ENCODE assay signal across 14 cellular contexts in the genomic region with DNA sequence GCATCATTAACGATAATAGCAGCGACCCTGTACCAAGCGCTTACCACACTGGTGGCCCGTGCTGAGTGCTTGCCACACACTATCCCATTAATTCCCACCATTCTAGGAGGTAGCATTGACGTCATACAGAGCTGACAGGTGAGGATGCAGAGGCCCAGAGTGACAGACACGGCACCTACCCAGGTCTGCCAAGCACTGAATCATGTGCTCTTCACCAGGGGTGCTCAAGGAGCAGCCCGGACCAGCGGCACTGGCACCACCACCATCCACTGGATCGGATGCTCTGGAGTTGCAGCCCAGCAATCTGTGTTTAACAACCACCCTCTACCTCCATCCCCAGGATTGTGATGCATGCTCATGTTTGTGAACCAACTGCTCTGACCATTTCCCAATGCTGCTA. TPM values are rescaled to one million over a fixed set of nuclear protein-coding genes. Genes with fewer than 3 reads are reported as not detected.
DNase-seq lines count a peak whose midpoint lies in the region; ATAC-seq and TF ChIP-seq lines count a peak whose summit lies in the region.
"Had no signal": no experiment of that assay in that cellular context is flagged by ENCODE, and none has a peak within 500 bp of the region (broad histone marks: within the 10 kb centered on the region; RNA-seq: fewer than 3 reads in every experiment).

No MANE protein-coding gene starts in this region.

- H3K4me1 Mint-ChIP-seq in brain: peaks cover 59% of the 10 kb centered on the region
- H3K4me1 Mint-ChIP-seq in stimulated activated naive B cell treated with anti-CD40 and anti-IgM and Interleukin-4, amounts not matched to agents 10 μg/mL and 1 μg/mL and 100 μg/mL, for 72 hours: peaks cover 55 to 76% of the 10 kb centered on the region in 2 donors
- peaks cover 34% of the 10 kb centered on the region for H3K4me1 Mint-ChIP-seq in Caco-2 (ENCODE audit: low read depth, unreplicated experiment)

- H3K9me3 Mint-ChIP-seq in activated naive CD4-positive, alpha-beta T cell treated with anti-CD3 and anti-CD28 coated beads, Interleukin-2, amount 50 U/mL, for 72 hours: no peaks in the 10 kb centered on the region
- H3K9me3 Mint-ChIP-seq in brain: peaks cover 0 to 5% (median 0%) of the 10 kb centered on the region in 5 experiments
- H3K9me3 Mint-ChIP-seq in stimulated activated naive B cell treated with anti-CD40 and anti-IgM and Interleukin-4, amounts not matched to agents 10 μg/mL and 1 μg/mL and 100 μg/mL, for 72 hours: peaks cover 2 to 5% of the 10 kb centered on the region in 2 donors
- H3K9me3 Mint-ChIP-seq in Caco-2 (ENCODE audit: unreplicated experiment): no peaks in the 10 kb centered on the region

- H3K36me3 Mint-ChIP-seq in activated naive CD4-positive, alpha-beta T cell treated with anti-CD3 and anti-CD28 coated beads, Interleukin-2, amount 50 U/mL, for 72 hours: peaks cover 51 to 59% of the 10 kb centered on the region in 2 donors
- H3K36me3 Mint-ChIP-seq in brain (peaks cover 38% of the 10 kb centered on the region), Caco-2 (ENCODE audit: insufficient read depth, unreplicated experiment) (peaks cover 20% of the 10 kb centered on the region)
- peaks cover 74 to 88% of the 10 kb centered on the region in 2 donors for H3K36me3 Mint-ChIP-seq in stimulated activated naive B cell treated with anti-CD40 and anti-IgM and Interleukin-4, amounts not matched to agents 10 μg/mL and 1 μg/mL and 100 μg/mL, for 72 hours

- no peaks in the 10 kb centered on the region for H3K27me3 ChIP-seq in OCI-LY1 (ENCODE audit: insufficient read depth, low read length)
- H3K27me3 ChIP-seq in Caco-2 (replicated peaks; ENCODE audit: control insufficient read depth, insufficient read depth, low read length): no peaks in the 10 kb centered on the region
- H3K27me3 ChIP-seq: dorsolateral prefrontal cortex had no signal

- intact Hi-C loops in Caco-2 (cut with micrococcal nuclease; ENCODE audit: unreplicated experiment): no loop called here

- no peaks in the 10 kb centered on the region for H3F3A ChIP-seq in OCI-LY1 (ENCODE audit: insufficient read depth, low read length)

- BruUV-seq in Caco-2 (replicated peaks; lab: Mats Ljungman, UMichigan): no TSS peak

- H3K27ac ChIP-seq in OCI-LY1 (ENCODE audit: low read depth, low read length, poor library complexity, severe bottlenecking): peak overlapping the region; percentile 83
- H3K27ac ChIP-seq: dorsolateral prefrontal cortex, KMS-11 had no signal

- peaks cover 7% of the 10 kb centered on the region for H3K27me3 Mint-ChIP-seq in brain
- no peaks in the 10 kb centered on the region for H3K27me3 Mint-ChIP-seq in stimulated activated naive B cell treated with anti-CD40 and anti-IgM and Interleukin-4, amounts not matched to agents 10 μg/mL and 1 μg/mL and 100 μg/mL, for 72 hours
- no peaks in the 10 kb centered on the region for H3K27me3 Mint-ChIP-seq in Caco-2 (ENCODE audit: insufficient read depth, unreplicated experiment)

- POLR2A ChIA-PET in Caco-2 (lab: Charles Lee): no interaction called here

- ATAC-seq in activated naive CD4-positive, alpha-beta T cell treated with anti-CD3 and anti-CD28 coated beads, Interleukin-2, amount 50 U/mL, for 72 hours: no peak
- ATAC-seq in stimulated activated naive B cell treated with anti-CD40 and anti-IgM and Interleukin-4, amounts not matched to agents 10 μg/mL and 1 μg/mL and 100 μg/mL, for 72 hours (replicated peaks): no peak
- no peak for ATAC-seq in GM21526 (IDR thresholded peaks at IDR 0.05; ENCODE audit: low FRiP score, unreplicated experiment)
- ATAC-seq: lower lobe of right lung had no signal

- H3K9me3 ChIP-seq in OCI-LY1 (ENCODE audit: low read length) (no peaks in the 10 kb centered on the region), Caco-2 (no peaks in the 10 kb centered on the region)
- H3K9me3 ChIP-seq: lower lobe of right lung had no signal

- CTCF ChIA-PET in Caco-2 (lab: Charles Lee): interaction anchor here (0.7 kb wide), 1 partner anchor 230 kb away, joined by 6 read pairs; no protein-coding TSS in a partner anchor

- H3K4me1 ChIP-seq in OCI-LY1 (ENCODE audit: insufficient read depth, low read length, severe bottlenecking) (peaks cover 59% of the 10 kb centered on the region), Caco-2 (peaks cover 12% of the 10 kb centered on the region)

- H3K4me2 ChIP-seq in OCI-LY1 (ENCODE audit: low read length): peak overlapping the region; percentile 100; the same call in 1 of the 2 replicates
- H3K4me2 ChIP-seq: KMS-11 had no signal

- peaks cover 75% of the 10 kb centered on the region for H3K79me2 ChIP-seq in OCI-LY1 (ENCODE audit: insufficient read depth, low read length)

- no peaks in the 10 kb centered on the region for H3K9me2 ChIP-seq in OCI-LY1 (ENCODE audit: low read depth, low read length)

- H3K36me3 ChIP-seq in OCI-LY1 (ENCODE audit: insufficient read depth, low read length) (peaks cover 61% of the 10 kb centered on the region), Caco-2 (ENCODE audit: control insufficient read depth, insufficient read depth, low read length) (no peaks in the 10 kb centered on the region)

- H3K9ac ChIP-seq in OCI-LY1 (ENCODE audit: low read length): no peak overlapping the region; the same call in 1 of the 2 replicates
- H3K9ac ChIP-seq: KMS-11 had no signal

- no peaks in the 10 kb centered on the region for H4K20me1 ChIP-seq in OCI-LY1 (ENCODE audit: insufficient read depth, low read length)

- H2AFZ ChIP-seq in OCI-LY1 (ENCODE audit: low read length): no peak overlapping the region

- H3K4me3 ChIP-seq in OCI-LY1 (ENCODE audit: low read depth, low read length, poor library complexity, severe bottlenecking): peak overlapping the region; percentile 86
- no peak overlapping the region for H3K4me3 ChIP-seq in Caco-2 (ENCODE audit: low read depth, low read length)
- H3K4me3 ChIP-seq: dorsolateral prefrontal cortex had no signal

- peak overlapping the region; percentile 89 to 93 for H3K27ac Mint-ChIP-seq in activated naive CD4-positive, alpha-beta T cell treated with anti-CD3 and anti-CD28 coated beads, Interleukin-2, amount 50 U/mL, for 72 hours
- peak overlapping the region in 1 of 5 experiments; percentile 4 for H3K27ac Mint-ChIP-seq in brain
- H3K27ac Mint-ChIP-seq in stimulated activated naive B cell treated with anti-CD40 and anti-IgM and Interleukin-4, amounts not matched to agents 10 μg/mL and 1 μg/mL and 100 μg/mL, for 72 hours: peak overlapping the region; percentile 91
- no peak overlapping the region for H3K27ac Mint-ChIP-seq in Caco-2 (ENCODE audit: unreplicated experiment)

- peak overlapping the region in 3 of 5 experiments; percentile 67 to 86 (median 71) for H3K4me3 Mint-ChIP-seq in brain
- peak overlapping the region; percentile 79 to 99 for H3K4me3 Mint-ChIP-seq in stimulated activated naive B cell treated with anti-CD40 and anti-IgM and Interleukin-4, amounts not matched to agents 10 μg/mL and 1 μg/mL and 100 μg/mL, for 72 hours
- H3K4me3 Mint-ChIP-seq in Caco-2 (ENCODE audit: unreplicated experiment): no peak overlapping the region

- DNase-seq in activated naive CD4-positive, alpha-beta T cell treated with anti-CD3 and anti-CD28 coated beads, Interleukin-2, amount 50 U/mL, for 72 hours (ENCODE audit: low spot score in 2 of 2): no peak
- no peak for DNase-seq in activated naive CD4-positive, alpha-beta T cell treated with anti-CD3 and anti-CD28 coated beads, Interleukin-2, amount 50 U/mL, for 16 hours
- DNase-seq in stimulated activated naive B cell treated with anti-CD40 and anti-IgM and Interleukin-4, amounts not matched to agents 10 μg/mL and 1 μg/mL and 100 μg/mL, for 72 hours: no peak
- DNase-seq in stimulated activated CD4-positive, alpha-beta T cell treated with anti-CD3 and anti-CD28 coated beads, Interleukin-4, amount 100 ng/mL, for 4 hours: no peak
- no peak for DNase-seq in Caco-2
- DNase-seq: DMS 273 treated with DMSO at 0.1 percent for 48 hours; dorsolateral prefrontal cortex; lower lobe of right lung; NCI-H1436 treated with DMSO at 0.1 percent for 48 hours; stimulated activated naive CD4-positive, alpha-beta T cell treated with Interleukin-2 at 50 U/mL for 16 hours had no signal

- TF ChIP-seq CTCF in OCI-LY1 (IDR thresholded peaks at IDR 0.05; ENCODE audit: low read length) (no peak), brain (conservative IDR thresholded peaks at IDR 0.05) (no peak), Caco-2 (IDR thresholded peaks at IDR 0.05; ENCODE audit: insufficient read depth in 1 of 2, low read depth in 1 of 2, low read length in 1 of 2, severe bottlenecking in 1 of 2, unreplicated experiment in 1 of 2) (no peak)

RNA-seq across cellular contexts. Expression of a gene that starts 3.4 kb away (rescaled TPM):
- total RNA-seq in activated naive CD4-positive, alpha-beta T cell treated with anti-CD3 and anti-CD28 coated beads, Interleukin-2, amount 50 U/mL, for 72 hours: 100 to 1,000 TPM; 221 to 276 TPM
- 44.4 TPM for polyA plus RNA-seq in brain (ENCODE audit: insufficient read depth, low read depth, low replicate concordance)
- 62.7 and 65.7 TPM in 2 replicates for total RNA-seq in Caco-2 (2022)

RNA-seq across cellular contexts. Expression of a gene that starts 57.0 kb away (rescaled TPM):
- under 1 TPM in 1 of 2 donors, not detected in 1; 0.23 TPM for total RNA-seq in activated naive CD4-positive, alpha-beta T cell treated with anti-CD3 and anti-CD28 coated beads, Interleukin-2, amount 50 U/mL, for 72 hours
- 54.2 TPM for polyA plus RNA-seq in brain (ENCODE audit: insufficient read depth, low read depth, low replicate concordance)
- 80.6 and 86.6 TPM in 2 replicates for total RNA-seq in Caco-2 (2022)

Comparison
In these comparisons a context has a peak if more than half of its experiments do, and no peak if none do; other contexts are left out.
1. RNA of a gene that starts 57.0 kb away (total RNA-seq): 80.6 to 86.6 TPM in Caco-2; 0.23 TPM in activated naive CD4-positive, alpha-beta T cell treated with anti-CD3 and anti-CD28 coated beads, Interleukin-2, amount 50 U/mL, for 72 hours; every median in the first group is over 10 times any median in the second.